Comparison of ENCODE assay signal across 1 cellular context in genomic region chr10:11611248-11612003, GRCh38.
TF ChIP-seq lines count a peak whose summit lies in the region.

Gene USP6NL (minus strand): TSS chr10:11611650. CDS start chr10:11597634, 14,016 bp downstream.

TF ChIP-seq in HepG2, 621 proteins besides CTCF, POLR2A, EP300 and RAD21 (continued from another document and continues in another):
- no peak for TF ChIP-seq KLF13 (CRISPR knock-in tag; IDR thresholded peaks at IDR 0.05)
- no peak for TF ChIP-seq KDM1A (CRISPR knock-in tag; IDR thresholded peaks at IDR 0.05)
- TF ChIP-seq ZNF749 (CRISPR knock-in tag; IDR thresholded peaks at IDR 0.05; ENCODE audit: borderline replicate concordance) = no peak
- TF ChIP-seq REL (CRISPR knock-in tag; conservative IDR thresholded peaks at IDR 0.05) = no peak
- TF ChIP-seq GLMP (CRISPR knock-in tag; IDR thresholded peaks at IDR 0.05; ENCODE audit: borderline replicate concordance) = no peak
- TF ChIP-seq ZNF142 (CRISPR knock-in tag; IDR thresholded peaks at IDR 0.05) = no peak; the same call in 1 of the 2 replicates
- TF ChIP-seq TSC22D2 (CRISPR knock-in tag; IDR thresholded peaks at IDR 0.05; ENCODE audit: borderline replicate concordance) = no peak
- 0 out of 2 replicates have a peak, but pooled peaks have one; percentile 13 for TF ChIP-seq KAT8 (CRISPR knock-in tag; IDR thresholded peaks at IDR 0.05)
- TF ChIP-seq ZNF775 (CRISPR knock-in tag; IDR thresholded peaks at IDR 0.05; ENCODE audit: borderline replicate concordance) = no peak
- no peak for TF ChIP-seq ZSCAN30 (CRISPR knock-in tag; IDR thresholded peaks at IDR 0.05)
- TF ChIP-seq TCF12 (IDR thresholded peaks at IDR 0.05) = no peak
- no peak for TF ChIP-seq TCF12 (CRISPR knock-in tag; IDR thresholded peaks at IDR 0.05)
- TF ChIP-seq ZMYM3 (CRISPR knock-in tag; IDR thresholded peaks at IDR 0.05) = peak; percentile 68; the same call in 1 of the 2 replicates
- no peak for TF ChIP-seq MAFG (CRISPR knock-in tag; IDR thresholded peaks at IDR 0.05)
- TF ChIP-seq BRCA1 (CRISPR knock-in tag; IDR thresholded peaks at IDR 0.05) = no peak
- no peak for TF ChIP-seq SP2 (CRISPR knock-in tag; IDR thresholded peaks at IDR 0.05)
- no peak for TF ChIP-seq ATM (IDR thresholded peaks at IDR 0.05; ENCODE audit: borderline replicate concordance)
- no peak for TF ChIP-seq FOXM1 (CRISPR knock-in tag; IDR thresholded peaks at IDR 0.05)
- no peak for TF ChIP-seq TBL1XR1 (IDR thresholded peaks at IDR 0.05; ENCODE audit: borderline replicate concordance, low read length, partially characterized antibody)
- TF ChIP-seq ZIK1 (CRISPR knock-in tag; IDR thresholded peaks at IDR 0.05; ENCODE audit: borderline replicate concordance, low read depth) = 0 out of 2 replicates have a peak, but pooled peaks have one; percentile 20
- no peak for TF ChIP-seq MTF1 (CRISPR knock-in tag; IDR thresholded peaks at IDR 0.05)
- no peak for TF ChIP-seq ZNF605 (CRISPR knock-in tag; IDR thresholded peaks at IDR 0.05)
- TF ChIP-seq NR2C2 (CRISPR knock-in tag; IDR thresholded peaks at IDR 0.05; ENCODE audit: borderline replicate concordance) = peak; percentile 54
- no peak; the same call in 1 of the 2 replicates for TF ChIP-seq TBX2 (CRISPR knock-in tag; IDR thresholded peaks at IDR 0.05; ENCODE audit: borderline replicate concordance)
- no peak for TF ChIP-seq CBX1 (IDR thresholded peaks at IDR 0.05; ENCODE audit: low read depth)
- TF ChIP-seq CHD4 (IDR thresholded peaks at IDR 0.05; ENCODE audit: borderline replicate concordance, low read length) = no peak
- TF ChIP-seq HMGA1 (CRISPR knock-in tag; conservative IDR thresholded peaks at IDR 0.05) = no peak
- no peak for TF ChIP-seq CHCHD3 (CRISPR knock-in tag; IDR thresholded peaks at IDR 0.05)
- no peak for TF ChIP-seq RNF219 (CRISPR knock-in tag; IDR thresholded peaks at IDR 0.05)
- no peak for TF ChIP-seq TOE1 (CRISPR knock-in tag; IDR thresholded peaks at IDR 0.05)
- no peak for TF ChIP-seq IRF9 (CRISPR knock-in tag; IDR thresholded peaks at IDR 0.05; ENCODE audit: borderline replicate concordance)
- peak; percentile 30; the same call in 1 of the 2 replicates for TF ChIP-seq ZBTB7B (CRISPR knock-in tag; IDR thresholded peaks at IDR 0.05)
- no peak for TF ChIP-seq ADNP (CRISPR knock-in tag; IDR thresholded peaks at IDR 0.05)
- no peak for TF ChIP-seq MTERF4 (CRISPR knock-in tag; IDR thresholded peaks at IDR 0.05)
- TF ChIP-seq TOPORS (CRISPR knock-in tag; IDR thresholded peaks at IDR 0.05) = no peak
- no peak; the same call in 1 of the 2 replicates for TF ChIP-seq CCDC6 (CRISPR knock-in tag; IDR thresholded peaks at IDR 0.05)
- no peak for TF ChIP-seq ZNF18 (CRISPR knock-in tag; IDR thresholded peaks at IDR 0.05; ENCODE audit: insufficient replicate concordance)
- no peak for TF ChIP-seq ZNF230 (CRISPR knock-in tag; IDR thresholded peaks at IDR 0.05)
- no peak for TF ChIP-seq CEBPG (CRISPR knock-in tag; IDR thresholded peaks at IDR 0.05)
- no peak for TF ChIP-seq CSRNP1 (CRISPR knock-in tag; IDR thresholded peaks at IDR 0.05)
- TF ChIP-seq KAT2B (IDR thresholded peaks at IDR 0.05; ENCODE audit: borderline replicate concordance, low read depth, low read length) = no peak
- no peak for TF ChIP-seq CCAR2 (optimal IDR thresholded peaks at IDR 0.05; ENCODE audit: low read depth, low read length)
- TF ChIP-seq ZFP36L1 (CRISPR knock-in tag; IDR thresholded peaks at IDR 0.05) = no peak
- TF ChIP-seq YEATS4 (CRISPR knock-in tag; IDR thresholded peaks at IDR 0.05; ENCODE audit: borderline replicate concordance) = peak; percentile 82; the same call in 1 of the 2 replicates
- TF ChIP-seq KMT2A (CRISPR knock-in tag; IDR thresholded peaks at IDR 0.05) = no peak
- peak; percentile 11; the same call in 1 of the 2 replicates for TF ChIP-seq MTA1 (CRISPR knock-in tag; IDR thresholded peaks at IDR 0.05; ENCODE audit: borderline replicate concordance)
- no peak for TF ChIP-seq NR2F6 (IDR thresholded peaks at IDR 0.05)
- no peak for TF ChIP-seq NR2F6 (CRISPR knock-in tag; IDR thresholded peaks at IDR 0.05)
- TF ChIP-seq MIER2 (CRISPR knock-in tag; IDR thresholded peaks at IDR 0.05) = no peak
- TF ChIP-seq REST (IDR thresholded peaks at IDR 0.05; ENCODE audit: borderline replicate concordance in 1 of 2, low read depth in 1 of 2, low read length in 2 of 2) = no peak
- no peak for TF ChIP-seq IRX3 (CRISPR knock-in tag; IDR thresholded peaks at IDR 0.05; ENCODE audit: borderline replicate concordance, low read depth)
- no peak for TF ChIP-seq ZNF543 (CRISPR knock-in tag; IDR thresholded peaks at IDR 0.05)
- no peak for TF ChIP-seq IKZF4 (CRISPR knock-in tag; IDR thresholded peaks at IDR 0.05; ENCODE audit: borderline replicate concordance, low read depth, not compliant biosample characterization)
- peak; percentile 61 for TF ChIP-seq SALL1 (CRISPR knock-in tag; IDR thresholded peaks at IDR 0.05)
- no peak for TF ChIP-seq ZNF432 (CRISPR knock-in tag; IDR thresholded peaks at IDR 0.05; ENCODE audit: borderline replicate concordance)
